8 cellular contexts compared by ENCODE assay signal in genomic region chr17:45341389-45342158, GRCh38. TPM values are rescaled to one million over a fixed set of nuclear protein-coding genes. Genes with fewer than 3 reads are reported as not detected.
A peak's percentile ranks its signal among the peaks of the same experiment; 100 is the strongest.
DNase-seq lines count a peak whose midpoint lies in the region; ATAC-seq and TF ChIP-seq lines count a peak whose summit lies in the region.

No MANE protein-coding gene starts in this region.

- no CpG with 5 or more reads among the region's 14 CpGs for WGBS in iPS DF 6.9 (ENCODE audit: insufficient coverage, insufficient read length)
- 40 to 45% methylated on average over 12 to 14 of the region's 14 CpGs for WGBS in thyroid gland, 2 donors

- H3K27me3 ChIP-seq in iPS DF 6.9 (ENCODE audit: control insufficient read depth, insufficient read depth, low read length) = no peaks in the 10 kb centered on the region
- H3K27me3 ChIP-seq in thyroid gland = no peaks in the 10 kb centered on the region
- no peaks in the 10 kb centered on the region for H3K27me3 ChIP-seq in CD8-positive, alpha-beta memory T cell (ENCODE audit: insufficient read depth, low read length, poor library complexity, severe bottlenecking)

- POLR2A ChIA-PET in CD8-positive, alpha-beta memory T cell (lab: Charles Lee) = no interaction called here

- no peaks in the 10 kb centered on the region for H3K4me1 Mint-ChIP-seq in CD8-positive, alpha-beta memory T cell

- DNase-seq in NCI-H1417 (lab: John Stamatoyannopoulos, UW) (peak; percentile 20 to 39 (median 29)), NCI-H1417 treated with DMSO at 0.1 percent for 48 hours (lab: John Stamatoyannopoulos, UW) (no peak), amniotic epithelial cell (ENCODE audit: low read depth) (peak; percentile 88), iPS DF 6.9 (ENCODE audit: low read depth, low spot score) (peak; percentile 84), thyroid gland (peak; percentile 22 to 48), GM13976 (ENCODE audit: low spot score) (no peak)
- no peak for DNase-seq in CD8-positive, alpha-beta memory T cell

- in situ Hi-C loops in GM13976 (cut with MboI; ENCODE audit: low sequenced_read_pairs, unreplicated experiment) = no loop called here

- no peak overlapping the region for H3K4me3 Mint-ChIP-seq in CD8-positive, alpha-beta memory T cell

- no peaks in the 10 kb centered on the region for H3K36me3 Mint-ChIP-seq in CD8-positive, alpha-beta memory T cell

- intact Hi-C loops in thyroid gland (cut with DNase I) = no loop called here

- TF ChIP-seq POLR2A in thyroid gland (IDR thresholded peaks at IDR 0.05) = no peak

- no peak overlapping the region for H3K27ac Mint-ChIP-seq in CD8-positive, alpha-beta memory T cell

- H3K4me3 ChIP-seq in iPS DF 6.9 (ENCODE audit: low read length) (no peak overlapping the region), thyroid gland (replicated peaks in 1 of 3) (no peak overlapping the region)
- H3K4me3 ChIP-seq in CD8-positive, alpha-beta memory T cell (ENCODE audit: low read length) = no peak overlapping the region

- H3K9me3 ChIP-seq in iPS DF 6.9 (ENCODE audit: control insufficient read depth, insufficient read depth, low read length) = no peaks in the 10 kb centered on the region
- no peaks in the 10 kb centered on the region for H3K9me3 ChIP-seq in thyroid gland
- no peaks in the 10 kb centered on the region for H3K9me3 ChIP-seq in CD8-positive, alpha-beta memory T cell (ENCODE audit: low read length)

- H3K9me3 Mint-ChIP-seq in CD8-positive, alpha-beta memory T cell = no peaks in the 10 kb centered on the region

- peaks cover 0 to 7% of the 10 kb centered on the region in 2 donors for H3K27me3 Mint-ChIP-seq in CD8-positive, alpha-beta memory T cell

- no peaks in the 10 kb centered on the region for H3K36me3 ChIP-seq in iPS DF 6.9 (ENCODE audit: control insufficient read depth, insufficient read depth, low read length)
- no peaks in the 10 kb centered on the region for H3K36me3 ChIP-seq in thyroid gland
- H3K36me3 ChIP-seq in CD8-positive, alpha-beta memory T cell (ENCODE audit: insufficient read depth, low read length) = no peaks in the 10 kb centered on the region

- no peak for ATAC-seq in GM21786 (IDR thresholded peaks at IDR 0.05; ENCODE audit: unreplicated experiment)

- no peak for TF ChIP-seq CTCF in thyroid gland (IDR thresholded peaks at IDR 0.05)
- no peak for TF ChIP-seq CTCF in GM13976 (IDR thresholded peaks at IDR 0.05; ENCODE audit: borderline replicate concordance, control extremely low read depth, extremely low read depth, insufficient read depth, missing control alignments)

- no peak overlapping the region for H3K27ac ChIP-seq in iPS DF 6.9 (ENCODE audit: low read length)
- no peak overlapping the region for H3K27ac ChIP-seq in thyroid gland
- H3K27ac ChIP-seq in CD8-positive, alpha-beta memory T cell (ENCODE audit: low read depth, low read length) = no peak overlapping the region

- CTCF ChIA-PET in CD8-positive, alpha-beta memory T cell (lab: Charles Lee) = no interaction called here

- H3K4me1 ChIP-seq in iPS DF 6.9 (ENCODE audit: control insufficient read depth, insufficient read depth, low read length) (peaks cover 7% of the 10 kb centered on the region; the same call in 1 of the 2 replicates), thyroid gland (peaks cover 5 to 34% of the 10 kb centered on the region in 2 donors)
- H3K4me1 ChIP-seq in CD8-positive, alpha-beta memory T cell (ENCODE audit: insufficient read depth, low read length) = no peaks in the 10 kb centered on the region

RNA-seq across cellular contexts. Expression of gene MAP3K14, which starts 24.8 kb away (rescaled TPM):
- 10 to 100 TPM in 1 of 4 donors, 1 to 10 TPM in 3; 4.1 to 21.7 (median 6.2) TPM for total RNA-seq in thyroid gland
- total RNA-seq in CD8-positive, alpha-beta memory T cell = 10 to 100 TPM; 60.2 to 62.4 TPM
- 9.0 TPM for polyA plus RNA-seq in CD8-positive, alpha-beta memory T cell

Comparison
In these comparisons a context has a peak if more than half of its experiments do, and no peak if none do; other contexts are left out.
1. DNase-seq: peak in NCI-H1417 (3 of 3), amniotic epithelial cell (single experiment), iPS DF 6.9 (single experiment) and thyroid gland (2 of 2); none in NCI-H1417 treated with DMSO at 0.1 percent for 48 hours (single experiment), GM13976 (single experiment) and CD8-positive, alpha-beta memory T cell (0 of 5).